8 cellular contexts compared by ENCODE assay signal in genomic region chr17:29588561-29589411, GRCh38. TPM values are rescaled to one million over a fixed set of nuclear protein-coding genes. Genes with fewer than 3 reads are reported as not detected.
DNase-seq lines count a peak whose midpoint lies in the region; ATAC-seq and TF ChIP-seq lines count a peak whose summit lies in the region.

No MANE protein-coding gene starts in this region.

- H3K27me3 Mint-ChIP-seq in Caco-2 (ENCODE audit: insufficient read depth, unreplicated experiment), result no peaks in the 10 kb centered on the region

- DNase-seq in Caco-2, result peak in 1 of 2 experiments; percentile 46
- peak; percentile 43 for DNase-seq in M059J (ENCODE audit: low read depth)
- peak; percentile 74 for DNase-seq in activated CD8-positive, alpha-beta memory T cell treated with anti-CD3 and anti-CD28 coated beads, Interleukin-2, amount 50 U/mL, for 48 hours
- no peak for DNase-seq in esophagus squamous epithelium (lab: John Stamatoyannopoulos, UW)
- DNase-seq in AG08395 (ENCODE audit: low spot score), result no peak
- DNase-seq in HPDE6-E6E7 (ENCODE audit: extremely low spot score), result no peak

- peak overlapping the region; percentile 88 for H3K4me3 ChIP-seq in Caco-2 (ENCODE audit: low read depth, low read length)
- H3K4me3 ChIP-seq in esophagus squamous epithelium, result peak overlapping the region; percentile 70 to 91 (median 84)
- peak overlapping the region; percentile 94 for H3K4me3 ChIP-seq in neuron (ENCODE audit: low read length)

- no peak for TF ChIP-seq POLR2A in esophagus squamous epithelium (IDR thresholded peaks at IDR 0.05)

- intact Hi-C loops in Caco-2 (cut with micrococcal nuclease; ENCODE audit: unreplicated experiment) (loop anchor here (2.0 kb wide), 1 partner anchor 14 kb away; no protein-coding TSS in a partner anchor), esophagus squamous epithelium (cut with DNase I) (no loop called here)

- H3K9me3 ChIP-seq in Caco-2, result no peaks in the 10 kb centered on the region
- H3K9me3 ChIP-seq in esophagus squamous epithelium, result no peaks in the 10 kb centered on the region
- H3K9me3 ChIP-seq in neuron (ENCODE audit: low read length), result no peaks in the 10 kb centered on the region

- H3K36me3 Mint-ChIP-seq in Caco-2 (ENCODE audit: insufficient read depth, unreplicated experiment), result peaks cover 8% of the 10 kb centered on the region

- H3K4me1 ChIP-seq in Caco-2 (peaks cover 28% of the 10 kb centered on the region), esophagus squamous epithelium (peaks cover 68 to 89% (median 69%) of the 10 kb centered on the region in 3 donors), neuron (ENCODE audit: insufficient read depth, low read length) (peaks cover 59% of the 10 kb centered on the region)

- no peaks in the 10 kb centered on the region for H3K4me1 Mint-ChIP-seq in Caco-2 (ENCODE audit: low read depth, unreplicated experiment)

- H3K9me3 Mint-ChIP-seq in Caco-2 (ENCODE audit: unreplicated experiment), result no peaks in the 10 kb centered on the region

- H3K36me3 ChIP-seq in Caco-2 (ENCODE audit: control insufficient read depth, insufficient read depth, low read length) (peaks cover 1% of the 10 kb centered on the region; the same call in 1 of the 2 replicates), esophagus squamous epithelium (no peaks in the 10 kb centered on the region), neuron (ENCODE audit: insufficient read depth, low read length) (no peaks in the 10 kb centered on the region)

- ATAC-seq in GM21515 (IDR thresholded peaks at IDR 0.05; ENCODE audit: unreplicated experiment), result peak; percentile 2

- H3K27me3 ChIP-seq in Caco-2 (replicated peaks; ENCODE audit: control insufficient read depth, insufficient read depth, low read length) (no peaks in the 10 kb centered on the region), esophagus squamous epithelium (no peaks in the 10 kb centered on the region), neuron (ENCODE audit: insufficient read depth, low read length) (no peaks in the 10 kb centered on the region)

- BruUV-seq in Caco-2 (replicated peaks; lab: Mats Ljungman, UMichigan), result no TSS peak

- H3K27ac Mint-ChIP-seq in Caco-2 (ENCODE audit: unreplicated experiment), result peak overlapping the region; percentile 33

- no peak for TF ChIP-seq CTCF in Caco-2 (IDR thresholded peaks at IDR 0.05; ENCODE audit: insufficient read depth in 1 of 2, low read depth in 1 of 2, low read length in 1 of 2, severe bottlenecking in 1 of 2, unreplicated experiment in 1 of 2)
- TF ChIP-seq CTCF in esophagus squamous epithelium (IDR thresholded peaks at IDR 0.05), result peak in 1 of 6 experiments; percentile 27

- no peak overlapping the region for H2AFZ ChIP-seq in neuron (ENCODE audit: low read depth, low read length)

- peak overlapping the region; percentile 86 for H3K4me3 Mint-ChIP-seq in Caco-2 (ENCODE audit: unreplicated experiment)

- 4% methylated on average over 3 of the region's 72 CpGs; no CpG with 5 or more reads in 1 of the 2 donors for WGBS in esophagus squamous epithelium, 2 donors

- CTCF ChIA-PET in Caco-2 (lab: Charles Lee), result interaction anchor here (1.4 to 1.9 kb wide), 4 partner anchors 14 to 219 kb away, joined by 4 to 7 read pairs (median 5); no protein-coding TSS in a partner anchor

- peak overlapping the region; percentile 90 to 95 (median 92) for H3K27ac ChIP-seq in esophagus squamous epithelium

- POLR2A ChIA-PET in Caco-2 (lab: Charles Lee), result interaction anchor here (0.6 kb wide), 1 partner anchor 21 kb away, joined by 4 read pairs; no protein-coding TSS in a partner anchor

RNA-seq across cellular contexts. Expression of gene GIT1, which starts 0.7 kb away (rescaled TPM):
- 46.5 and 47.0 TPM in 2 replicates for total RNA-seq in Caco-2 (2022)
- 18.0 and 23.0 TPM in 2 replicates for total RNA-seq in M059J (2014; rRNA removed; shearing (Covaris generic))
- total RNA-seq in esophagus squamous epithelium, result 10 to 100 TPM; 24.0 to 45.4 (median 29.6) TPM

RNA-seq across cellular contexts. Expression of gene ANKRD13B, which starts 4.1 kb away (rescaled TPM):
- 7.7 and 10.4 TPM in 2 replicates for total RNA-seq in Caco-2 (2022)
- 2.6 and 3.3 TPM in 2 replicates for total RNA-seq in M059J (2014; rRNA removed; shearing (Covaris generic))
- 10 to 100 TPM in 2 of 4 donors, 1 to 10 TPM in 2; 3.3 to 18.7 (median 10.2) TPM for total RNA-seq in esophagus squamous epithelium

RNA-seq across cellular contexts. Expression of gene TP53I13, which starts 20.3 kb away (rescaled TPM):
- 43.9 and 49.2 TPM in 2 replicates for total RNA-seq in Caco-2 (2022)
- 38.0 and 56.3 TPM in 2 replicates for total RNA-seq in M059J (2014; rRNA removed; shearing (Covaris generic))
- 10 to 100 TPM; 11.8 to 34.9 (median 21.8) TPM for total RNA-seq in esophagus squamous epithelium

RNA-seq across cellular contexts. Expression of gene ABHD15, which starts 21.9 kb away (rescaled TPM):
- total RNA-seq in Caco-2 (2022), result 9.6 and 10.5 TPM in 2 replicates
- total RNA-seq in M059J (2014; rRNA removed; shearing (Covaris generic)), result 5.7 and 6.3 TPM in 2 replicates
- total RNA-seq in esophagus squamous epithelium, result 1 to 10 TPM; 4.3 to 7.2 (median 5.4) TPM

RNA-seq across cellular contexts. Expression of gene CORO6, which starts 33.9 kb away (rescaled TPM):
- total RNA-seq in Caco-2 (2022) (2.8 and 2.9 TPM in 2 replicates), esophagus squamous epithelium (10 to 100 TPM in 1 of 4 donors, 1 to 10 TPM in 3; 2.0 to 39.9 (median 6.5) TPM)
- 0.89 and 2.0 TPM in 2 replicates for total RNA-seq in M059J (2014; rRNA removed; shearing (Covaris generic))

Comparison
In these comparisons a context has a peak if more than half of its experiments do, and no peak if none do; other contexts are left out.
1. DNase-seq: peak in M059J (single experiment) and activated CD8-positive, alpha-beta memory T cell treated with anti-CD3 and anti-CD28 coated beads, Interleukin-2, amount 50 U/mL, for 48 hours (single experiment); none in esophagus squamous epithelium (single experiment), AG08395 (single experiment) and HPDE6-E6E7 (single experiment).
2. Peak in every context shown above with its lines, with median percentiles within 50 percentile points of each other: H3K4me3 ChIP-seq.